In genomic region chr17:49198206-49198605, GRCh38 we compare ENCODE assay signal across 2 cellular contexts.
TF ChIP-seq lines count a peak whose summit lies in the region.

No MANE protein-coding gene starts in this region.

TF ChIP-seq in HCT116, 20 proteins besides CTCF, POLR2A, EP300 and RAD21:
- TF ChIP-seq ELF1 (IDR thresholded peaks at IDR 0.05; ENCODE audit: borderline replicate concordance, low read depth) (no peak), SRF (IDR thresholded peaks at IDR 0.05; ENCODE audit: low read depth) (no peak), JUND (IDR thresholded peaks at IDR 0.05) (no peak), TCF7L2 (IDR thresholded peaks at IDR 0.05; ENCODE audit: borderline replicate concordance, extremely low read depth, insufficient read depth, insufficient read length) (no peak), ATF3 (IDR thresholded peaks at IDR 0.05) (no peak), POLR2AphosphoS5 (IDR thresholded peaks at IDR 0.05; ENCODE audit: low read depth, low read length) (no peak), EZH2phosphoT487 (IDR thresholded peaks at IDR 0.05; ENCODE audit: borderline replicate concordance) (no peak), SP1 (IDR thresholded peaks at IDR 0.05; ENCODE audit: low read depth) (no peak), EZH2 (IDR thresholded peaks at IDR 0.05) (no peak), EGR1 (IDR thresholded peaks at IDR 0.05; ENCODE audit: low read depth) (no peak), YY1 (IDR thresholded peaks at IDR 0.05; ENCODE audit: extremely low read depth, insufficient replicate concordance, low read depth, low read length) (no peak), MAX (IDR thresholded peaks at IDR 0.05) (no peak), CBX3 (IDR thresholded peaks at IDR 0.05; ENCODE audit: low read depth) (no peak)
TF ChIP-seq in HCT116: peak in this region for 0.

TF ChIP-seq in K562, 482 proteins besides CTCF, POLR2A, EP300 and RAD21:
- TF ChIP-seq MAFG (tag; conservative IDR thresholded peaks at IDR 0.05) (peak; percentile 44), KDM1A (IDR thresholded peaks at IDR 0.05) (no peak), L3MBTL2 (IDR thresholded peaks at IDR 0.05) (peak; percentile 39; the same call in 1 of the 2 replicates), C11orf30 (IDR thresholded peaks at IDR 0.05; ENCODE audit: low read depth) (peak; percentile 50; the same call in 1 of the 2 replicates), ZNF316 (IDR thresholded peaks at IDR 0.05) (peak; percentile 15; the same call in 1 of the 2 replicates), MGA (IDR thresholded peaks at IDR 0.05) (peak; percentile 38; the same call in 1 of the 2 replicates), JUNB (CRISPR knock-in tag; conservative IDR thresholded peaks at IDR 0.05) (no peak), HCFC1 (IDR thresholded peaks at IDR 0.05; ENCODE audit: low read depth, low read length) (no peak), NFE2 (IDR thresholded peaks at IDR 0.05; ENCODE audit: low read depth) (peak; percentile 37), POLR3A (IDR thresholded peaks at IDR 0.05; ENCODE audit: borderline replicate concordance, extremely low read depth, insufficient read depth, insufficient read length) (no peak), MAFK (IDR thresholded peaks at IDR 0.05; ENCODE audit: low read length) (peak; percentile 12; the same call in 1 of the 2 replicates), ZNF639 (CRISPR knock-in tag; conservative IDR thresholded peaks at IDR 0.05 in 1 of 2, IDR thresholded peaks at IDR 0.05 in 1 of 2) (0 out of 4 replicates have a peak, but pooled peaks of 1 of the 2 experiments have one; percentile 14)
